Comparison of ENCODE assay signal across 26 cellular contexts in genomic region chr6:89966250-89966588, GRCh38.
DNase-seq lines count a peak whose midpoint lies in the region; ATAC-seq, FAIRE-seq and TF ChIP-seq lines count a peak whose summit lies in the region.
"Had no signal": no experiment of that assay in that cellular context is flagged by ENCODE, and none has a peak within 500 bp of the region (broad histone marks: within the 10 kb centered on the region; RNA-seq: fewer than 3 reads in every experiment).

No MANE protein-coding gene starts in this region.

- H3K9me3 Mint-ChIP-seq in CD8-positive, alpha-beta T cell = no peaks in the 10 kb centered on the region
- no peaks in the 10 kb centered on the region for H3K9me3 Mint-ChIP-seq in endodermal cell
- H3K9me3 Mint-ChIP-seq: central memory CD8-positive, alpha-beta T cell; GM23338; nephron; T-cell had no signal

- no peak overlapping the region for H3K4ac ChIP-seq in IMR-90 (ENCODE audit: low read depth, low read length)

- H2AK5ac ChIP-seq in IMR-90 (ENCODE audit: low read depth, low read length) = no peak overlapping the region

- dilution Hi-C loops in IMR-90 (cut with HindIII; ENCODE audit: low sequenced_read_pairs, unreplicated experiment) (no loop called here), mammary epithelial cell (cut with HindIII; ENCODE audit: low sequenced_read_pairs) (loop anchor here (25.0 kb wide), 1 partner anchor 321 kb away; the partner anchor contains the start of gene BACH2)

- H3K56ac ChIP-seq in IMR-90 (ENCODE audit: extremely low read depth, insufficient read depth, low read length) = no peak overlapping the region

- peaks cover 40% of the 10 kb centered on the region for H3K4me1 Mint-ChIP-seq in CD8-positive, alpha-beta T cell (ENCODE audit: low read depth)
- no peaks in the 10 kb centered on the region for H3K4me1 Mint-ChIP-seq in endodermal cell
- H3K4me1 Mint-ChIP-seq: nephron had no signal

- H3K79me1 ChIP-seq in IMR-90 (ENCODE audit: low read depth in 1 of 2, low read length in 2 of 2) = no peaks in the 10 kb centered on the region

- H3K79me2 ChIP-seq in mammary epithelial cell (ENCODE audit: insufficient read depth, low read length) = no peaks in the 10 kb centered on the region

- no peak overlapping the region for H3K18ac ChIP-seq in IMR-90 (ENCODE audit: low read depth, low read length)

- peaks cover 43% of the 10 kb centered on the region for H3K36me3 Mint-ChIP-seq in CD8-positive, alpha-beta T cell
- no peaks in the 10 kb centered on the region for H3K36me3 Mint-ChIP-seq in endodermal cell (ENCODE audit: low read depth)

- H3K4me3 ChIP-seq in CD8-positive, alpha-beta T cell (ENCODE audit: low read depth, low read length) = no peak overlapping the region
- H3K4me3 ChIP-seq in IMR-90 (ENCODE audit: insufficient read depth, low read depth, low read length) = no peak overlapping the region
- no peak overlapping the region for H3K4me3 ChIP-seq in endodermal cell (ENCODE audit: low read length)
- no peak overlapping the region for H3K4me3 ChIP-seq in mammary epithelial cell (replicated peaks in 1 of 3; ENCODE audit: insufficient read depth in 1 of 3, low read depth in 2 of 3, low read length in 3 of 3)
- H3K4me3 ChIP-seq: GM23338, heart right ventricle, lung, prostate gland, tibial artery had no signal

- H3K4me2 ChIP-seq in IMR-90 (ENCODE audit: low read depth, low read length) = no peak overlapping the region
- no peak overlapping the region for H3K4me2 ChIP-seq in mammary epithelial cell (ENCODE audit: insufficient read depth, low read depth, low read length)
- H3K4me2 ChIP-seq: GM23338 had no signal

- H3K4me3 Mint-ChIP-seq in CD8-positive, alpha-beta T cell = no peak overlapping the region
- no peak overlapping the region for H3K4me3 Mint-ChIP-seq in endodermal cell
- H3K4me3 Mint-ChIP-seq: central memory CD8-positive, alpha-beta T cell; GM23338; nephron; T-cell had no signal

- no peak for ATAC-seq in CD8-positive, alpha-beta T cell
- ATAC-seq in IMR-90 (ENCODE audit: low read depth) (no peak), SK-N-SH treated with all-trans-retinoic acid at 6 μM for 48 hours (peak; percentile 43; the same call in 1 of the 3 replicates)
- ATAC-seq: GM23338, heart right ventricle, T-cell had no signal

- no peak overlapping the region for H2BK5ac ChIP-seq in IMR-90 (ENCODE audit: low read depth, low read length, poor library complexity, severe bottlenecking)

- no peak overlapping the region for H2AK9ac ChIP-seq in IMR-90 (replicated peaks; ENCODE audit: low read depth, low read length, poor library complexity)

- POLR2A ChIA-PET in CD8-positive, alpha-beta T cell (lab: Charles Lee) = no interaction called here
- POLR2A ChIA-PET in IMR-90 (lab: Charles Lee; ENCODE audit: unreplicated experiment) = no interaction called here

- H3K9me3 ChIP-seq in CD8-positive, alpha-beta T cell (ENCODE audit: low read length) = no peaks in the 10 kb centered on the region
- H3K9me3 ChIP-seq in IMR-90 (ENCODE audit: control insufficient read depth, insufficient read depth, low read length) = no peaks in the 10 kb centered on the region
- H3K9me3 ChIP-seq in endodermal cell (ENCODE audit: control insufficient read depth, low read length) = no peaks in the 10 kb centered on the region
- no peaks in the 10 kb centered on the region for H3K9me3 ChIP-seq in mammary epithelial cell (replicated peaks; ENCODE audit: insufficient read depth, low read length)
- H3K9me3 ChIP-seq: Caco-2, heart right ventricle, prostate gland, tibial artery had no signal

- BruUV-seq in IMR-90 (replicated peaks; lab: Mats Ljungman, UMichigan) (no TSS peak), mammary epithelial cell (replicated peaks; lab: Mats Ljungman, UMichigan) (no TSS peak)

- no peak overlapping the region for H3K27ac ChIP-seq in CD8-positive, alpha-beta T cell (ENCODE audit: low read depth, low read length)
- H3K27ac ChIP-seq in IMR-90 (ENCODE audit: insufficient read depth, low read length) (no peak overlapping the region), endodermal cell (ENCODE audit: low read depth, low read length) (peak overlapping the region; percentile 65), mammary epithelial cell (ENCODE audit: insufficient read depth, low read depth, low read length) (no peak overlapping the region)
- H3K27ac ChIP-seq: heart right ventricle, prostate gland, tibial artery had no signal

- no peak for TF ChIP-seq POLR2A in IMR-90 (IDR thresholded peaks at IDR 0.05; ENCODE audit: low read depth, low read length)

- no peaks in the 10 kb centered on the region for H3K27me3 ChIP-seq in CD8-positive, alpha-beta T cell (ENCODE audit: insufficient read depth, low read length)
- H3K27me3 ChIP-seq in IMR-90 (ENCODE audit: control insufficient read depth, insufficient read depth, low read length) (no peaks in the 10 kb centered on the region; the same call in 1 of the 2 replicates), endodermal cell (ENCODE audit: control insufficient read depth, insufficient read depth, low read length, poor library complexity, severe bottlenecking) (no peaks in the 10 kb centered on the region), mammary epithelial cell (ENCODE audit: insufficient read depth, low read length) (no peaks in the 10 kb centered on the region)
- H3K27me3 ChIP-seq: heart right ventricle, tibial artery had no signal

- no peak overlapping the region for H4K5ac ChIP-seq in IMR-90 (ENCODE audit: low read depth, low read length)

- H3K4me1 ChIP-seq in CD8-positive, alpha-beta T cell (ENCODE audit: insufficient read depth, low read length) = peaks cover 12% of the 10 kb centered on the region
- no peaks in the 10 kb centered on the region for H3K4me1 ChIP-seq in IMR-90 (ENCODE audit: control insufficient read depth, insufficient read depth, low read length)
- H3K4me1 ChIP-seq in endodermal cell (ENCODE audit: control insufficient read depth, insufficient read depth, low read length) = no peaks in the 10 kb centered on the region
- H3K4me1 ChIP-seq in mammary epithelial cell (ENCODE audit: insufficient read depth, low read length) = peaks cover 6% of the 10 kb centered on the region
- H3K4me1 ChIP-seq: Caco-2, prostate gland, tibial artery had no signal

- in situ Hi-C loops in IMR-90 (cut with MboI; ENCODE audit: low sequenced_read_pairs) = no loop called here
- in situ Hi-C loops in mammary epithelial cell (cut with MboI; ENCODE audit: low sequenced_read_pairs in 2 of 2) = no loop called here

- H3K27ac Mint-ChIP-seq in CD8-positive, alpha-beta T cell = peak overlapping the region; percentile 42
- H3K27ac Mint-ChIP-seq in endodermal cell = no peak overlapping the region
- H3K27ac Mint-ChIP-seq: GM23338, nephron had no signal

- intact Hi-C loops in CD8-positive, alpha-beta T cell (cut with DNase I, micrococcal nuclease) = no loop called here
- intact Hi-C loops in IMR-90 (cut with micrococcal nuclease) (no loop called here), mammary epithelial cell (cut with micrococcal nuclease) (no loop called here)

- no peaks in the 10 kb centered on the region for H3K27me3 Mint-ChIP-seq in CD8-positive, alpha-beta T cell (ENCODE audit: low read depth)
- H3K27me3 Mint-ChIP-seq in endodermal cell (ENCODE audit: insufficient read depth) = no peaks in the 10 kb centered on the region
- H3K27me3 Mint-ChIP-seq: central memory CD8-positive, alpha-beta T cell; T-cell had no signal

- H3K36me3 ChIP-seq in CD8-positive, alpha-beta T cell (ENCODE audit: insufficient read depth, low read length) = peaks cover 4% of the 10 kb centered on the region
- no peaks in the 10 kb centered on the region for H3K36me3 ChIP-seq in IMR-90 (ENCODE audit: control insufficient read depth, insufficient read depth, low read length)
- H3K36me3 ChIP-seq in endodermal cell (ENCODE audit: control insufficient read depth, insufficient read depth, low read length) = no peaks in the 10 kb centered on the region
- no peaks in the 10 kb centered on the region for H3K36me3 ChIP-seq in mammary epithelial cell (ENCODE audit: insufficient read depth, low read length)
- H3K36me3 ChIP-seq: heart right ventricle, prostate gland, tibial artery had no signal

- no peak overlapping the region for H4K8ac ChIP-seq in IMR-90 (ENCODE audit: low read depth in 2 of 2, low read length in 2 of 2)

- H2BK120ac ChIP-seq in IMR-90 (ENCODE audit: low read depth, low read length) = no peak overlapping the region

- FAIRE-seq in RCC 7860 (lab: Jason Lieb, UNC) = no peak
- FAIRE-seq: G401.6, GM12891, small intestine had no signal

- H2AFZ ChIP-seq in IMR-90 (replicated peaks; ENCODE audit: low read length, poor library complexity) = no peak overlapping the region
- no peak overlapping the region for H2AFZ ChIP-seq in mammary epithelial cell (ENCODE audit: low read depth, low read length)
- H2AFZ ChIP-seq: GM23338 had no signal

- TF ChIP-seq CTCF in CD8-positive, alpha-beta T cell (IDR thresholded peaks at IDR 0.05) = no peak
- TF ChIP-seq CTCF in IMR-90 (conservative IDR thresholded peaks at IDR 0.05; ENCODE audit: low read depth, low read length) (no peak), endodermal cell (conservative IDR thresholded peaks at IDR 0.05) (no peak), GM10266 (IDR thresholded peaks at IDR 0.05; ENCODE audit: control insufficient read depth, insufficient read depth, low read depth, missing control alignments) (no peak), mammary epithelial cell (conservative IDR thresholded peaks at IDR 0.05 in 1 of 2, IDR thresholded peaks at IDR 0.05 in 1 of 2; ENCODE audit: extremely low read depth in 1 of 2, insufficient read depth in 1 of 2, low read depth in 1 of 2, low read length in 2 of 2) (no peak)

- no peak overlapping the region for H2BK15ac ChIP-seq in IMR-90 (ENCODE audit: low read depth, low read length)

- H4K20me1 ChIP-seq in IMR-90 (ENCODE audit: insufficient read depth, low read length) = no peaks in the 10 kb centered on the region
- no peaks in the 10 kb centered on the region for H4K20me1 ChIP-seq in mammary epithelial cell (ENCODE audit: insufficient read depth, low read length)

- no peak overlapping the region for H4K91ac ChIP-seq in IMR-90 (ENCODE audit: insufficient read depth, low read depth, low read length)

- H3K9ac ChIP-seq in IMR-90 (ENCODE audit: low read depth, low read length) = no peak overlapping the region
- no peak overlapping the region for H3K9ac ChIP-seq in endodermal cell (ENCODE audit: extremely low read depth, low read length, poor library complexity, severe bottlenecking)
- H3K9ac ChIP-seq in mammary epithelial cell (ENCODE audit: insufficient read depth, low read length) = no peak overlapping the region

- H3K14ac ChIP-seq in IMR-90 (replicated peaks; ENCODE audit: low read depth, low read length) = no peak overlapping the region

- TF ChIP-seq RAD21 in IMR-90 (IDR thresholded peaks at IDR 0.05; ENCODE audit: low read length) = no peak

- no peaks in the 10 kb centered on the region for H3K9me1 ChIP-seq in IMR-90 (ENCODE audit: insufficient read depth, low read length)

- no peak for DNase-seq in CD8-positive, alpha-beta T cell
- DNase-seq in IMR-90 (peak; percentile 10), endodermal cell (no peak), GM10266 (ENCODE audit: extremely low spot score) (no peak), mammary epithelial cell (no peak), RCC 7860 (ENCODE audit: low spot score) (no peak)
- no peak for DNase-seq in activated CD4-positive, CD25-positive, alpha-beta regulatory T cell (lab: John Stamatoyannopoulos, UW)
- DNase-seq: amniotic stem cell; Caco-2; effector CD8-positive, alpha-beta T cell; heart right ventricle; MM.1S; NCI-H2081; small intestine; stimulated activated CD4-positive, alpha-beta T cell treated with anti-CD3 and anti-CD28 coated beads, Interleukin-4, amount 100 ng/mL, for 4 hours; stimulated activated CD8-positive, alpha-beta memory T cell treated with anti-CD3 and anti-CD28 coated beads, Interleukin-4, amount 100 ng/mL, for 48 hours; T-cell; tibial artery had no signal

- H3K23ac ChIP-seq in IMR-90 (ENCODE audit: low read depth, low read length) = no peak overlapping the region

- CTCF ChIA-PET in CD8-positive, alpha-beta T cell (lab: Charles Lee) = interaction anchor here (0.7 to 1.4 kb wide), 5 partner anchors 9 to 513 kb away, joined by 3 to 5 read pairs (median 4); no protein-coding TSS in a partner anchor
- CTCF ChIA-PET in IMR-90 (lab: Yijun Ruan, JAX) (interaction anchor here (1.0 kb wide), 1 partner anchor 426 kb away, joined by 3 read pairs; no protein-coding TSS in a partner anchor), mammary epithelial cell (lab: Charles Lee; ENCODE audit: low non-redundant PET) (no interaction called here)

- WGBS in IMR-90 (ENCODE audit: extremely low coverage in 2 of 2, insufficient read length in 1 of 2), 2 experiments = no CpG with 5 or more reads among the region's 2 CpGs
- 95 to 97% methylated on average over 2 of the region's 2 CpGs for WGBS in endodermal cell (ENCODE audit: insufficient coverage in 1 of 2, insufficient read length in 1 of 2), 2 experiments
- 58% methylated on average over 2 of the region's 2 CpGs for whole genome bisulfite sequencing in mammary epithelial cell (ENCODE audit: low coverage, missing lambda C conversion rate)

- H2BK20ac ChIP-seq in IMR-90 (ENCODE audit: low read depth, low read length) = no peak overlapping the region
